In the genomic region with DNA sequence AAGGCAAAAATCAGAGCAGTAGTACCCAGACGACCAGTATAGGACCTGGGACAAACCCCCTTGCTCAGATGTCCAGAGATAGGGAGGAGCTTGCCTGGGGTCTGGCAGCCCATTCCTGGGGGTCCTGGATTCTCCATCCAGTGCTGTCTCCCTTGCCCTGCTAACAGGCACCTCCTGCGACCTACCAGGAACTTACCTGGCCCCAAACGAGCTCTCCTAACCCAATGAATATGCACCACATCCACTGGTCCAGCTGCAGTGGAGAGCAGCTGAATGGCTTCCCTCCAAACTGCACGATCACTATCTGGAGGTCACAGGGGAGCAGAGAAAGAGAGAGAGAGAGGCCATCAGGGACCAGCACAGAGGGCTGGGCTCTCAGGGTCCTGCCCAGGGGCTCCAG, we compare ENCODE assay signal across 26 cellular contexts. TPM values are rescaled to one million over a fixed set of nuclear protein-coding genes. Genes with fewer than 3 reads are reported as not detected.
"Had no signal": no experiment of that assay in that cellular context is flagged by ENCODE, and none has a peak within 500 bp of the region (broad histone marks: within the 10 kb centered on the region; RNA-seq: fewer than 3 reads in every experiment).

No MANE protein-coding gene starts in this region.

- H3K4me3 Mint-ChIP-seq: activated CD4-positive, alpha-beta memory T cell treated with anti-CD3 and anti-CD28 coated beads, Interleukin-2, amount 10 ng/mL, durations not matched to agents 7 days and 5 days; activated CD4-positive, alpha-beta T cell treated with anti-CD3 and anti-CD28 coated beads for 36 hours; activated naive CD4-positive, alpha-beta T cell treated with anti-CD3 and anti-CD28 coated beads, Interleukin-2, amount 10 ng/mL, durations not matched to agents 7 days and 5 days; activated naive CD8-positive, alpha-beta T cell treated with anti-CD3 and anti-CD28 coated beads for 36 hours; activated T-cell treated with anti-CD3 and anti-CD28 coated beads, Interleukin-2, amount 50 U/mL, for 24 hours; activated T-helper 1 cell treated with anti-CD3 and anti-CD28 coated beads, Interleukin-12 subunit alpha, Interleukin-12 subunit beta, Interleukin-2, Interleukin-4 antibody, amounts not matched to agents 30 ng/mL and 10 ng/mL and 1 ng/mL, durations not matched to agents 14 hours and 24 hours and 36 hours had no signal

- FAIRE-seq: RCC 7860 had no signal

- ATAC-seq: activated CD4-positive, alpha-beta T cell treated with anti-CD3 and anti-CD28 coated beads for 36 hours; PC-3 had no signal

- H3K9me3 Mint-ChIP-seq: activated CD4-positive, alpha-beta memory T cell treated with anti-CD3 and anti-CD28 coated beads, Interleukin-2, amount 10 ng/mL, durations not matched to agents 7 days and 5 days; activated naive CD4-positive, alpha-beta T cell treated with anti-CD3 and anti-CD28 coated beads, Interleukin-2, amount 10 ng/mL, durations not matched to agents 7 days and 5 days; activated naive CD8-positive, alpha-beta T cell treated with anti-CD3 and anti-CD28 coated beads for 36 hours; activated T-cell treated with anti-CD3 and anti-CD28 coated beads, Interleukin-2, amount 50 U/mL, for 24 hours; activated T-helper 1 cell treated with anti-CD3 and anti-CD28 coated beads, Interleukin-12 subunit alpha, Interleukin-12 subunit beta, Interleukin-2, Interleukin-4 antibody, amounts not matched to agents 30 ng/mL and 10 ng/mL and 1 ng/mL, durations not matched to agents 14 hours and 24 hours and 36 hours had no signal

- H3K27me3 Mint-ChIP-seq: activated CD4-positive, alpha-beta memory T cell treated with anti-CD3 and anti-CD28 coated beads, Interleukin-2, amount 10 ng/mL, durations not matched to agents 7 days and 5 days; activated naive CD8-positive, alpha-beta T cell treated with anti-CD3 and anti-CD28 coated beads for 36 hours; activated T-cell treated with anti-CD3 and anti-CD28 coated beads, Interleukin-2, amount 50 U/mL, for 24 hours had no signal

- H3K27me3 ChIP-seq: MG63 had no signal

- H3K36me3 ChIP-seq: MG63, WERI-Rb-1 had no signal

- H3K27ac Mint-ChIP-seq: activated CD4-positive, alpha-beta memory T cell treated with anti-CD3 and anti-CD28 coated beads, Interleukin-2, amount 10 ng/mL, durations not matched to agents 7 days and 5 days; activated CD4-positive, alpha-beta T cell treated with anti-CD3 and anti-CD28 coated beads for 36 hours; activated naive CD4-positive, alpha-beta T cell treated with anti-CD3 and anti-CD28 coated beads, Interleukin-2, amount 10 ng/mL, durations not matched to agents 7 days and 5 days; activated naive CD8-positive, alpha-beta T cell treated with anti-CD3 and anti-CD28 coated beads for 36 hours; activated T-cell treated with anti-CD3 and anti-CD28 coated beads, Interleukin-2, amount 50 U/mL, for 24 hours; activated T-helper 1 cell treated with anti-CD3 and anti-CD28 coated beads, Interleukin-12 subunit alpha, Interleukin-12 subunit beta, Interleukin-2, Interleukin-4 antibody, amounts not matched to agents 30 ng/mL and 10 ng/mL and 1 ng/mL, durations not matched to agents 14 hours and 24 hours and 36 hours had no signal

- H3K9me3 ChIP-seq: MG63 had no signal

- H3K27ac ChIP-seq: WERI-Rb-1 had no signal

- DNase-seq: activated CD4-positive, alpha-beta memory T cell treated with anti-CD3 and anti-CD28 coated beads, Interleukin-2, amount 10 ng/mL, durations not matched to agents 7 days and 5 days; activated CD4-positive, alpha-beta T cell treated with anti-CD3 and anti-CD28 coated beads for 36 hours; activated CD4-positive, alpha-beta T cell treated with anti-CD3 and anti-CD28 coated beads, Interleukin-2, amount 50 U/mL, for 1 hour; activated CD8-positive, alpha-beta memory T cell treated with anti-CD3 and anti-CD28 coated beads, Interleukin-2, amount 50 U/mL, for 48 hours; activated effector memory CD4-positive, alpha-beta T cell treated with anti-CD3 and anti-CD28 coated beads, Interleukin-2, amount 50 U/mL, for 16 hours; activated naive CD4-positive, alpha-beta T cell treated with anti-CD3 and anti-CD28 coated beads, Interleukin-2, amount 10 ng/mL, durations not matched to agents 7 days and 5 days; activated naive CD8-positive, alpha-beta T cell treated with anti-CD3 and anti-CD28 coated beads for 36 hours; activated T-cell treated with anti-CD3 and anti-CD28 coated beads, Interleukin-2, amount 50 U/mL, for 24 hours; MG63; MV-4-11; NCI-H1092 treated with DMSO at 0.1 percent for 48 hours; NCI-H1417 treated with DMSO at 0.1 percent for 48 hours; NCI-H1694 treated with DMSO at 0.1 percent for 48 hours; NCI-H2029 treated with DMSO at 0.1 percent for 48 hours; NCI-H345; NCI-H510A; NCI-H526 treated with DMSO at 0.1 percent for 48 hours; NCI-H82; PC-3; SHP77 treated with DMSO at 0.1 percent for 48 hours; T-helper 1 cell; WERI-Rb-1 had no signal

- H3K4me1 Mint-ChIP-seq: activated CD4-positive, alpha-beta T cell treated with anti-CD3 and anti-CD28 coated beads for 36 hours; activated naive CD8-positive, alpha-beta T cell treated with anti-CD3 and anti-CD28 coated beads for 36 hours had no signal

- H3K4me3 ChIP-seq: MG63 had no signal

RNA-seq across cellular contexts. Expression of gene GHRL, which starts 47.3 kb away (rescaled TPM):
- total RNA-seq: chondrocyte, PC-3, SK-MEL-5 had no signal
